Comparison of ENCODE assay signal across 9 cellular contexts in genomic region chr4:122542411-122543236, GRCh38.
DNase-seq lines count a peak whose midpoint lies in the region; ATAC-seq, FAIRE-seq and TF ChIP-seq lines count a peak whose summit lies in the region.
"Had no signal": no experiment of that assay in that cellular context is flagged by ENCODE, and none has a peak within 500 bp of the region (broad histone marks: within the 10 kb centered on the region; RNA-seq: fewer than 3 reads in every experiment).

No MANE protein-coding gene starts in this region.

- DNase-seq in AG20443 (ENCODE audit: low spot score) (peak; percentile 14), GM19239 (ENCODE audit: insufficient read length, low spot score) (no peak), astrocyte of the cerebellum (ENCODE audit: low read depth) (peak; percentile 4), GM23338 (ENCODE audit: low spot score) (no peak), HPDE6-E6E7 (ENCODE audit: extremely low spot score) (no peak), T-helper 9 cell (no peak), NCI-H748 treated with DMSO at 0.1 percent for 48 hours (lab: John Stamatoyannopoulos, UW) (no peak)

- H3K4me1 Mint-ChIP-seq in GM23338: no peaks in the 10 kb centered on the region

- H3K9me2 ChIP-seq in GM23338 (ENCODE audit: insufficient read depth): peaks cover 8% of the 10 kb centered on the region; the same call in 1 of the 2 replicates

- H3K4me3 Mint-ChIP-seq in GM23338: no peak overlapping the region

- ATAC-seq in HG03095 (IDR thresholded peaks at IDR 0.05; ENCODE audit: unreplicated experiment) (peak; percentile 93), GM23338 (no peak)

- no peaks in the 10 kb centered on the region; the same call in 2 of the 3 replicates for H3K9me3 Mint-ChIP-seq in GM23338

- no peak overlapping the region for H2AFZ ChIP-seq in GM23338

- no peaks in the 10 kb centered on the region for H4K20me1 ChIP-seq in GM23338 (replicated peaks; ENCODE audit: insufficient read depth)

- H3K4me2 ChIP-seq in GM23338: no peak overlapping the region

- H3K36me3 Mint-ChIP-seq in GM23338 (ENCODE audit: low read depth): no peaks in the 10 kb centered on the region

- H3F3A ChIP-seq in GM23338 (replicated peaks; ENCODE audit: low read depth): no peaks in the 10 kb centered on the region

- no peaks in the 10 kb centered on the region for H3K27me3 ChIP-seq in GM23338 (ENCODE audit: insufficient read depth)

- no peak overlapping the region for H3K27ac ChIP-seq in GM23338 (ENCODE audit: low read depth)

- FAIRE-seq in GM19239 (lab: Jason Lieb, UNC): peak; percentile 82
- FAIRE-seq: G401.6 had no signal

- no peaks in the 10 kb centered on the region for H3K4me1 ChIP-seq in GM23338 (ENCODE audit: insufficient read depth)

- H3K27me3 Mint-ChIP-seq in GM23338 (ENCODE audit: insufficient read depth, low read depth, poor library complexity): peaks cover 2% of the 10 kb centered on the region

- H3K27ac Mint-ChIP-seq in GM23338: no peak overlapping the region

- in situ Hi-C loops in astrocyte of the cerebellum (cut with HindIII; ENCODE audit: low sequenced_read_pairs): no loop called here

- no peak for TF ChIP-seq CTCF in astrocyte of the cerebellum (IDR thresholded peaks at IDR 0.05; ENCODE audit: low read depth, low read length, missing control alignments)
- no peak for TF ChIP-seq CTCF in GM23338 (conservative IDR thresholded peaks at IDR 0.05; ENCODE audit: low read depth in 2 of 2)

- H3K4me3 ChIP-seq in astrocyte of the cerebellum (ENCODE audit: low read depth, low read length) (no peak overlapping the region), GM23338 (no peak overlapping the region)

- no peaks in the 10 kb centered on the region for H3K79me2 ChIP-seq in GM23338 (replicated peaks; ENCODE audit: insufficient read depth)

- H3K36me3 ChIP-seq in GM23338 (ENCODE audit: insufficient read depth): no peaks in the 10 kb centered on the region

TF ChIP-seq in GM23338, 12 proteins besides CTCF, POLR2A, EP300 and RAD21:
- no peak for TF ChIP-seq STAT1 (IDR thresholded peaks at IDR 0.05; ENCODE audit: unreplicated experiment)
- no peak for TF ChIP-seq REST (IDR thresholded peaks at IDR 0.05; ENCODE audit: unreplicated experiment)

Comparison
In these comparisons a context has a peak if more than half of its experiments do, and no peak if none do; other contexts are left out.
1. DNase-seq: peak in AG20443 (single experiment) and astrocyte of the cerebellum (single experiment); none in GM19239 (single experiment), GM23338 (single experiment), HPDE6-E6E7 (single experiment), T-helper 9 cell (single experiment) and NCI-H748 treated with DMSO at 0.1 percent for 48 hours (single experiment).